In genomic region chr9:77177894-77178794, GRCh38 we compare ENCODE assay signal across 8 cellular contexts. TPM values are rescaled to one million over a fixed set of nuclear protein-coding genes. Genes with fewer than 3 reads are reported as not detected.
DNase-seq lines count a peak whose midpoint lies in the region; ATAC-seq, FAIRE-seq and TF ChIP-seq lines count a peak whose summit lies in the region.

No MANE protein-coding gene starts in this region.

- H3K79me1 ChIP-seq in H1 (ENCODE audit: low read depth, low read length) = no peaks in the 10 kb centered on the region

- no peak for FAIRE-seq in H1 (lab: Jason Lieb, UNC)

- H2BK20ac ChIP-seq in H1 (ENCODE audit: low read length) = no peak overlapping the region

- no peaks in the 10 kb centered on the region for H3K27me3 ChIP-seq in H1 (replicated peaks in 1 of 4; ENCODE audit: control insufficient read depth in 3 of 4, extremely low read depth in 1 of 4, insufficient read depth in 3 of 4, low read length in 3 of 4)

- TF ChIP-seq RAD21 in H1 (IDR thresholded peaks at IDR 0.05 in 1 of 2, conservative IDR thresholded peaks at IDR 0.05 in 1 of 2; ENCODE audit: low read depth in 2 of 2, low read length in 2 of 2) = no peak

- H3K23me2 ChIP-seq in H1 (ENCODE audit: low read depth, low read length) = peaks cover 6% of the 10 kb centered on the region; the same call in 1 of the 2 replicates

- WGBS in H1 (ENCODE audit: extremely low coverage in 1 of 2, insufficient coverage in 1 of 2, insufficient read length in 1 of 2, insufficient replicate concordance in 2 of 2, low coverage in 1 of 2, low lambda C conversion rate in 2 of 2, missing lambda C conversion rate in 1 of 2), 2 experiments = 2% methylated on average over 57 of the region's 57 CpGs; no CpG with 5 or more reads in 1 of the 2 experiments
- WGBS in mesodermal cell (ENCODE audit: insufficient coverage in 2 of 2), 2 experiments = 0 to 1% methylated on average over 43 to 47 of the region's 57 CpGs

- H3K4me2 ChIP-seq in H1 (ENCODE audit: insufficient read depth in 1 of 2, low read depth in 2 of 2, low read length in 2 of 2) = peak overlapping the region; percentile 69 to 86

- H3K79me2 ChIP-seq in H1 (ENCODE audit: control insufficient read depth in 1 of 2, insufficient read depth in 2 of 2, low read length in 2 of 2) = peaks cover 5 to 49% of the 10 kb centered on the region in 2 experiments; a peak in 3 of 4 replicates

- no peak overlapping the region for H4K91ac ChIP-seq in H1 (replicated peaks; ENCODE audit: insufficient read length, low read length)

- H3K9ac ChIP-seq in H1 (replicated peaks in 1 of 4; ENCODE audit: extremely low read depth in 1 of 4, low read depth in 3 of 4, low read length in 3 of 4) = peak overlapping the region; percentile 64 to 77 (median 74)

- no peak overlapping the region for H3K23ac ChIP-seq in H1 (ENCODE audit: insufficient read length)

- H3K9me3 ChIP-seq in H1 (ENCODE audit: insufficient read depth in 2 of 2, low read depth in 1 of 2, low read length in 1 of 2) (no peaks in the 10 kb centered on the region), mesodermal cell (ENCODE audit: control insufficient read depth, low read length) (no peaks in the 10 kb centered on the region)

- H3K4me1 ChIP-seq in H1 (replicated peaks in 1 of 4; ENCODE audit: control insufficient read depth in 3 of 4, insufficient read depth in 4 of 4, low read length in 3 of 4) (peaks cover 2 to 6% (median 3%) of the 10 kb centered on the region in 4 experiments; a peak in 6 of 7 replicates), mesodermal cell (ENCODE audit: control insufficient read depth, insufficient read depth, low read length, poor library complexity, severe bottlenecking) (peaks cover 4% of the 10 kb centered on the region)

- no peak overlapping the region for H4K5ac ChIP-seq in H1 (ENCODE audit: insufficient read length, low read depth, low read length)

- peak overlapping the region; percentile 75 to 84 (median 83) for H3K4me3 ChIP-seq in H1 (ENCODE audit: extremely low read depth in 1 of 4, insufficient read depth in 2 of 4, low read depth in 3 of 4, low read length in 4 of 4)
- H3K4me3 ChIP-seq in mesodermal cell (ENCODE audit: extremely low read depth, insufficient read depth, low read length, poor library complexity, severe bottlenecking) = peak overlapping the region; percentile 89

- DNase-seq in GM10248 (ENCODE audit: extremely low spot score) (peak; percentile 48), NCI-H2171 (lab: John Stamatoyannopoulos, UW) (peak; percentile 26), H1 (ENCODE audit: low read depth in 1 of 2, low spot score in 2 of 2) (peak in 1 of 2 experiments; percentile 69), NCI-H2107 (lab: John Stamatoyannopoulos, UW) (no peak)
- DNase-seq in activated CD8-positive, alpha-beta memory T cell treated with anti-CD3 and anti-CD28 coated beads for 1 hour (ENCODE audit: extremely low read depth in 1 of 2, low read depth in 1 of 2) = peak; percentile 15 to 18
- peak; percentile 22 to 25 for DNase-seq in stimulated activated CD8-positive, alpha-beta memory T cell treated with anti-CD3 and anti-CD28 coated beads, Interleukin-15, amount 100 ng/mL, for 48 hours (ENCODE audit: low read depth in 2 of 2)

- ATAC-seq in HG02642 (IDR thresholded peaks at IDR 0.05; ENCODE audit: poor library complexity, unreplicated experiment) = peak; percentile 20

- no peak for TF ChIP-seq POLR2A in H1 (IDR thresholded peaks at IDR 0.05; ENCODE audit: control extremely low read depth in 1 of 2, low read depth in 2 of 2, low read length in 2 of 2)

- no peak for TF ChIP-seq EP300 in H1 (IDR thresholded peaks at IDR 0.05; ENCODE audit: borderline replicate concordance in 1 of 2, low read depth in 2 of 2, low read length in 2 of 2)

- H3K4ac ChIP-seq in H1 (replicated peaks; ENCODE audit: insufficient read length, low read depth, low read length) = peak overlapping the region; percentile 57

- H3K36me3 ChIP-seq in H1 (ENCODE audit: control insufficient read depth in 2 of 4, insufficient read depth in 4 of 4, low read length in 3 of 4) (no peaks in the 10 kb centered on the region), mesodermal cell (ENCODE audit: control insufficient read depth, insufficient read depth, low read length) (no peaks in the 10 kb centered on the region)

- H3K18ac ChIP-seq in H1 (ENCODE audit: extremely low read depth, low read length) = peak overlapping the region; percentile 89; the same call in 1 of the 2 replicates

- no peak overlapping the region for H3K14ac ChIP-seq in H1 (ENCODE audit: insufficient read length)

- H4K20me1 ChIP-seq in H1 (replicated peaks in 1 of 2; ENCODE audit: control insufficient read depth in 1 of 2, insufficient read depth in 2 of 2, low read length in 2 of 2) = no peaks in the 10 kb centered on the region

- peak overlapping the region; percentile 70; the same call in 1 of the 2 replicates for H2AFZ ChIP-seq in H1 (ENCODE audit: low read length)

- no peak overlapping the region for H2AK5ac ChIP-seq in H1 (ENCODE audit: low read depth, low read length)

- H2BK5ac ChIP-seq in H1 (ENCODE audit: low read depth, low read length) = 0 out of 2 replicates have a peak overlapping the region, but pooled peaks have one; percentile 53

- no peak for TF ChIP-seq CTCF in GM10248 (IDR thresholded peaks at IDR 0.05; ENCODE audit: control extremely low read depth, extremely low read depth, low read depth, missing control alignments)
- TF ChIP-seq CTCF in H1 (IDR thresholded peaks at IDR 0.05; ENCODE audit: control extremely low read depth in 1 of 3, insufficient read depth in 1 of 3, low read depth in 1 of 3, low read length in 3 of 3) = no peak

- H3K27ac ChIP-seq in H1 (ENCODE audit: low read depth, low read length) (no peak overlapping the region; the same call in 1 of the 2 replicates), mesodermal cell (ENCODE audit: low read depth, low read length, severe bottlenecking) (peak overlapping the region; percentile 70)

- H2BK15ac ChIP-seq in H1 (ENCODE audit: low read length) = no peak overlapping the region

- H4K8ac ChIP-seq in H1 (ENCODE audit: extremely low read depth, insufficient read depth, low read length) = peak overlapping the region; percentile 88

- CTCF ChIA-PET in GM10248 (lab: Yijun Ruan, JAX) = interaction anchor here (1.1 to 3.8 kb wide), 3 partner anchors 11 to 370 kb away, joined by 3 to 35 read pairs (median 5); no protein-coding TSS in a partner anchor
- CTCF ChIA-PET in H1 (lab: Charles Lee; ENCODE audit: partially characterized antibody) = interaction anchor here (3.1 kb wide), 1 partner anchor 11 kb away, joined by 18 read pairs; no protein-coding TSS in a partner anchor

- no peak overlapping the region for H2BK120ac ChIP-seq in H1 (replicated peaks; ENCODE audit: low read depth, low read length)

- H2BK12ac ChIP-seq in H1 (ENCODE audit: low read depth, low read length) = no peak overlapping the region

- H3K56ac ChIP-seq in H1 (replicated peaks; ENCODE audit: insufficient read length, low read depth, low read length) = peak overlapping the region; percentile 48

- POLR2A ChIA-PET in GM10248 (lab: Yijun Ruan, JAX) (no interaction called here), H1 (lab: Charles Lee; ENCODE audit: partially characterized antibody) (interaction anchor here (0.7 to 1.3 kb wide), 2 partner anchors 159 to 161 kb away, joined by 3 read pairs; partner anchors contain the start of gene FOXB2)

TF ChIP-seq in H1, 55 proteins besides CTCF, POLR2A, EP300 and RAD21 (continues in another document):
- TF ChIP-seq NRF1 (IDR thresholded peaks at IDR 0.05; ENCODE audit: low read depth, low read length) = no peak
- TF ChIP-seq SIRT6 (IDR thresholded peaks at IDR 0.05; ENCODE audit: low read length) = no peak
- TF ChIP-seq SIX5 (IDR thresholded peaks at IDR 0.05; ENCODE audit: low read depth, low read length) = no peak
- TF ChIP-seq RBBP5 (IDR thresholded peaks at IDR 0.05; ENCODE audit: borderline replicate concordance, low read depth, low read length) = no peak; the same call in none of the 2 replicates
- TF ChIP-seq GABPA (IDR thresholded peaks at IDR 0.05; ENCODE audit: borderline replicate concordance, insufficient read depth, low read length) = no peak
- no peak for TF ChIP-seq TAF1 (IDR thresholded peaks at IDR 0.05; ENCODE audit: low read depth, low read length)
- TF ChIP-seq MAX (IDR thresholded peaks at IDR 0.05) = peak; percentile 55
- peak; percentile 21 for TF ChIP-seq EZH2 (IDR thresholded peaks at IDR 0.05; ENCODE audit: low read depth, low read length, severe bottlenecking)

RNA-seq across cellular contexts. Expression of gene VPS13A, which starts 0.8 kb away (rescaled TPM):
- 30.0 and 36.5 TPM in 2 replicates for total RNA-seq in H1 (2021; fragmentation: NEBNext Ultra II Directional; extraction: Animal tissue kit (Norgen Biotek cat#: 25700))
- 2.7 and 6.0 TPM in 2 replicates for polyA plus RNA-seq in H1 (2011; rRNA removed)
- 7.1 TPM for polyA plus RNA-seq in H1 (2011; cell fraction: cytosol; rRNA removed)
- polyA plus RNA-seq in H1 (2011; cell fraction: nucleus; rRNA removed) = 7.6 TPM
- polyA plus RNA-seq in H1 (2012, experiment 1 of 2) = 5.6 to 15.8 TPM (median 7.8 TPM) in 4 replicates
- polyA plus RNA-seq in H1 (2012, experiment 2 of 2) = 1.1 TPM
- polyA plus RNA-seq in H1 (2013, experiment 1 of 2) = 40.4 TPM
- polyA plus RNA-seq in H1 (2013, experiment 2 of 2) = 32.1 TPM
- polyA minus RNA-seq in H1 (2011; rRNA and poly(A)+ RNA removed) = 34.7 and 43.8 TPM in 2 replicates
- polyA minus RNA-seq in H1 (2011; cell fraction: cytosol; rRNA and poly(A)+ RNA removed) = 28.3 TPM
- polyA minus RNA-seq in H1 (2011; cell fraction: nucleus; rRNA and poly(A)+ RNA removed) = 133 TPM
- 11.3 TPM for polyA plus RNA-seq in mesodermal cell (2013, experiment 1 of 2)
- polyA plus RNA-seq in mesodermal cell (2013, experiment 2 of 2) = 13.5 TPM
